ENCODE assay signal across 10 cellular contexts in the genomic region with DNA sequence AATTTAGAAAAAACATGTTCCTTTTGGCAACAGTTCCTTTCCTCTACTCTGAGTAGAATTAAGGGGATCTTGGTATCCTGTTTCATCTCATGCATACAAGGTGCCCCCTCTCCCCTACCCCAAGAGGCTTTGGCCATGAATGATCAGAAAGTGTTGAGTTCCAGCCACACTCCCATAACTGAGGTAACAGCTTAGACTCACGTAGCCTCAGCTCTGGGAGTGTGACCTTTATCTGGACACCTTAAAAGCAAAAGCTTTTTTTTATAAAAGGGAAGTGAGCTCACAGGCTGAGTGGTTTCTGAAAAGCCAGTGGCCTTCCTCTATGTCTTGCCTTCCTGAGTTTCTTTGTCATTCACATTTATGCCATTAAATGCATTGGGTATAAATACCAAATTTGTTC. TPM values are rescaled to one million over a fixed set of nuclear protein-coding genes. Genes with fewer than 3 reads are reported as not detected.
DNase-seq lines count a peak whose midpoint lies in the region; ATAC-seq and TF ChIP-seq lines count a peak whose summit lies in the region.
"Had no signal": no experiment of that assay in that cellular context is flagged by ENCODE, and none has a peak within 500 bp of the region (broad histone marks: within the 10 kb centered on the region; RNA-seq: fewer than 3 reads in every experiment).

No MANE protein-coding gene starts in this region.

- intact Hi-C loops in vagina (cut with DNase I): no loop called here

- H3K9me3 ChIP-seq in vagina (no peaks in the 10 kb centered on the region), smooth muscle cell (replicated peaks; ENCODE audit: low read depth) (no peaks in the 10 kb centered on the region)

- no peaks in the 10 kb centered on the region for H3K27me3 ChIP-seq in vagina
- H3K27me3 ChIP-seq in smooth muscle cell (ENCODE audit: low read depth): no peaks in the 10 kb centered on the region

- ATAC-seq in GM18867 (IDR thresholded peaks at IDR 0.05; ENCODE audit: unreplicated experiment) (peak; percentile 77), HG02610 (IDR thresholded peaks at IDR 0.05; ENCODE audit: unreplicated experiment) (peak; percentile 71), left lobe of liver (peak; percentile 22)

- DNase-seq in NOMO-1 (lab: John Stamatoyannopoulos, UW; ENCODE audit: unreplicated experiment in 2 of 2) (peak; percentile 44 to 77), left lobe of liver (ENCODE audit: low spot score) (no peak), vagina (ENCODE audit: extremely low spot score in 2 of 2) (no peak), smooth muscle cell (lab: John Stamatoyannopoulos, UW; ENCODE audit: unreplicated experiment) (no peak), DMS 273 treated with DMSO at 0.1 percent for 48 hours (lab: John Stamatoyannopoulos, UW) (no peak), hepatic stellate cell (ENCODE audit: low spot score) (no peak)

- 88% methylated on average over 1 of the region's 1 CpG for WGBS in smooth muscle cell (ENCODE audit: low lambda C conversion rate)

- H3F3A ChIP-seq in smooth muscle cell (ENCODE audit: low read depth): peaks cover 1% of the 10 kb centered on the region

- H3K4me1 ChIP-seq in vagina (no peaks in the 10 kb centered on the region), smooth muscle cell (ENCODE audit: low read depth) (no peaks in the 10 kb centered on the region)

- no peaks in the 10 kb centered on the region for H4K20me1 ChIP-seq in smooth muscle cell (ENCODE audit: low read depth)

- H3K36me3 ChIP-seq in vagina (no peaks in the 10 kb centered on the region), smooth muscle cell (ENCODE audit: low read depth) (no peaks in the 10 kb centered on the region)

- no peak overlapping the region for H3K4me2 ChIP-seq in smooth muscle cell

- TF ChIP-seq CTCF in vagina (IDR thresholded peaks at IDR 0.05) (no peak), smooth muscle cell (IDR thresholded peaks at IDR 0.05; ENCODE audit: borderline replicate concordance, insufficient read depth, poor library complexity, severe bottlenecking) (no peak)

- TF ChIP-seq POLR2A in vagina (IDR thresholded peaks at IDR 0.05): no peak

- H3K4me3 ChIP-seq in vagina (no peak overlapping the region), smooth muscle cell (no peak overlapping the region)

- H2AFZ ChIP-seq in smooth muscle cell (ENCODE audit: low read depth): no peak overlapping the region

- H3K27ac ChIP-seq in vagina (no peak overlapping the region), smooth muscle cell (ENCODE audit: low read depth) (no peak overlapping the region)

- no peaks in the 10 kb centered on the region for H3K79me2 ChIP-seq in smooth muscle cell (ENCODE audit: low read depth)

- no peak overlapping the region for H3K9ac ChIP-seq in smooth muscle cell (ENCODE audit: low read depth)

RNA-seq across cellular contexts. Expression of gene HAVCR2, which starts 0.9 kb away (rescaled TPM):
- total RNA-seq in left lobe of liver (2.9 TPM), vagina (4.4 TPM), smooth muscle cell (0.04 and 2.0 TPM in 2 replicates)
- 0.17 and 0.47 TPM in 2 replicates for polyA plus RNA-seq in smooth muscle cell
- total RNA-seq: NCI-H460 had no signal

RNA-seq across cellular contexts. Expression of gene MED7, which starts 32.9 kb away (rescaled TPM):
- total RNA-seq in left lobe of liver (3.2 TPM), vagina (19.4 TPM), smooth muscle cell (9.3 and 12.2 TPM in 2 replicates)
- polyA plus RNA-seq in smooth muscle cell: 12.7 and 13.5 TPM in 2 replicates

RNA-seq across cellular contexts. Expression of gene HAVCR1, which starts 50.8 kb away (rescaled TPM):
- total RNA-seq in left lobe of liver (0.23 TPM), vagina (not detected), smooth muscle cell (0.72 TPM in 1 of 2 replicates, not detected in the other)
- polyA plus RNA-seq in smooth muscle cell: not detected in 2 replicates
- total RNA-seq: NCI-H460 had no signal

RNA-seq across cellular contexts. Expression of gene GARIN3, which starts 56.3 kb away (rescaled TPM):
- total RNA-seq in left lobe of liver: not detected
- not detected for total RNA-seq in vagina
- not detected in 2 replicates for total RNA-seq in smooth muscle cell
- polyA plus RNA-seq in smooth muscle cell: not detected in 2 replicates
- total RNA-seq: NCI-H460, skeletal muscle tissue had no signal

Comparison
In these comparisons a context has a peak if more than half of its experiments do, and no peak if none do; other contexts are left out.
1. ATAC-seq: peak in every context shown above with its lines; median percentile 77 in GM18867; 71 in HG02610; 22 in left lobe of liver.
2. DNase-seq: peak in NOMO-1 (2 of 2); none in left lobe of liver (single experiment), vagina (0 of 2), smooth muscle cell (single experiment), DMS 273 treated with DMSO at 0.1 percent for 48 hours (single experiment) and hepatic stellate cell (single experiment).